In the genomic region with DNA sequence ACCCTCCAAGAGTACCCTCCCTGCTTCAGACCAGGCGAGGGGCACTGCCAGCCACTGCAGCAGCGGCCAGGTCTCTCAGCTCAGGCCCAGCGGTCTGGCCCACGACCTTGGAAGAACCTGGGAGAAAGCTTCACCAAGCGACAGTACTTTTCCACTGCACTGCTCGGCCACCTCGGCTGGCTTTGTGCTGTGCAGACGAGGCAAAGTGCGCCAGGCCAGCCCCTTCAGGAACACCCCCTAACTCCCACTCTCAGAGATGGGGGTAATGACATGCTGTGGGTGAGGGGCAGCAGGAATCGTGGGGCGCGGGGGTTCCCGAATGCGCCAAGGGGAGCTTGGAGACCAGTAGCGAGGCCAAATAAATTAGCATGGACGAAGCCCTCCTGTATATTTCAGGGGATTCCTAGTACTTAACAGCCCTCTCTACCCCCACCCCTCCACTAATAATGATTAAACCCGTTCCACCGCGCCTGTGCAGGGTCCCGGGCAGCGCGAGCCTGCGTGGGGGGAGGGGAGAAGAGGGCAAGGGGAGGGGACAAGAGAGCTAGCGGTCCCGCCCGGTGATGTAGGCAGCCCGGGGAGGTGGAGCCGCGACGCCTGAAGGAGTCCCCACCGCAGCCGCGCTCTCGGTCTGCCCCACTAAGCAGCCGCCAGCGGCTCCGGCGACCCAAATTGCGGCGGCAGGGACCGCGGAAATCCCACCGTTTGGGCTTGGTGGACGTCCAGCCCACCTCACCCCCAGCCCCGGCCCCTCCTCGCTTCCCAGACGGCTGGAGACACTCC, we compare ENCODE assay signal across 9 cellular contexts. TPM values are rescaled to one million over a fixed set of nuclear protein-coding genes. Genes with fewer than 3 reads are reported as not detected.
DNase-seq lines count a peak whose midpoint lies in the region; ATAC-seq, FAIRE-seq and TF ChIP-seq lines count a peak whose summit lies in the region.
"Had no signal": no experiment of that assay in that cellular context is flagged by ENCODE, and none has a peak within 500 bp of the region (broad histone marks: within the 10 kb centered on the region; RNA-seq: fewer than 3 reads in every experiment).

A gene with protein sequence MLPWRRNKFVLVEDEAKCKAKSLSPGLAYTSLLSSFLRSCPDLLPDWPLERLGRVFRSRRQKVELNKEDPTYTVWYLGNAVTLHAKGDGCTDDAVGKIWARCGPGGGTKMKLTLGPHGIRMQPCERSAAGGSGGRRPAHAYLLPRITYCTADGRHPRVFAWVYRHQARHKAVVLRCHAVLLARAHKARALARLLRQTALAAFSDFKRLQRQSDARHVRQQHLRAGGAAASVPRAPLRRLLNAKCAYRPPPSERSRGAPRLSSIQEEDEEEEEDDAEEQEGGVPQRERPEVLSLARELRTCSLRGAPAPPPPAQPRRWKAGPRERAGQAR (plus strand): TSS at position 629 of the 783 bp plus-strand sequence. CDS start 401 bp downstream, outside the sequence.

- peak within 1 kb of the TSS in 1 of 2 donors; percentile 80 for H3K27ac ChIP-seq in coronary artery

- H3K9me3 Mint-ChIP-seq in activated naive CD4-positive, alpha-beta T cell treated with anti-CD3 and anti-CD28 coated beads, Interleukin-2, amount 10 ng/mL, durations not matched to agents 7 days and 5 days: no peaks in the 10 kb centered on the region
- H3K9me3 Mint-ChIP-seq: activated naive CD4-positive, alpha-beta T cell treated with anti-CD3 and anti-CD28 coated beads, Interleukin-2, amount 50 U/mL, for 24 hours had no signal

- no peak for TF ChIP-seq CTCF in coronary artery (IDR thresholded peaks at IDR 0.05)

- H3K4me3 ChIP-seq in coronary artery: peak within 1 kb of the TSS; percentile 72

- FAIRE-seq in GM12892 (lab: Jason Lieb, UNC): no peak

- H3K4me3 Mint-ChIP-seq in activated naive CD4-positive, alpha-beta T cell treated with anti-CD3 and anti-CD28 coated beads, Interleukin-2, amount 10 ng/mL, durations not matched to agents 7 days and 5 days: no peak within 1 kb of the TSS
- H3K4me3 Mint-ChIP-seq: activated naive CD4-positive, alpha-beta T cell treated with anti-CD3 and anti-CD28 coated beads, Interleukin-2, amount 50 U/mL, for 24 hours had no signal

- CTCF ChIA-PET in activated naive CD4-positive, alpha-beta T cell treated with anti-CD3 and anti-CD28 coated beads, Interleukin-2, amount 10 ng/mL, durations not matched to agents 7 days and 5 days (lab: Charles Lee): interaction anchor here (0.6 to 1.2 kb wide), 2 partner anchors 78 to 1051 kb away, joined by 3 read pairs; no protein-coding TSS in a partner anchor

- peak; percentile 79 for DNase-seq in AG20443 (ENCODE audit: low spot score)
- DNase-seq in NCI-H1105 (lab: John Stamatoyannopoulos, UW): peak; percentile 66
- DNase-seq in coronary artery (ENCODE audit: low spot score): no peak
- peak; percentile 76 for DNase-seq in medulla oblongata (ENCODE audit: extremely low spot score)
- peak; percentile 65 for DNase-seq in ureter (ENCODE audit: low spot score)
- DNase-seq in GM12892 (ENCODE audit: insufficient read length): no peak
- no peak for DNase-seq in activated naive CD4-positive, alpha-beta T cell treated with anti-CD3 and anti-CD28 coated beads, Interleukin-2, amount 10 ng/mL, durations not matched to agents 7 days and 5 days

- H3K27me3 Mint-ChIP-seq in activated naive CD4-positive, alpha-beta T cell treated with anti-CD3 and anti-CD28 coated beads, Interleukin-2, amount 10 ng/mL, durations not matched to agents 7 days and 5 days: peaks cover 47% of the 10 kb centered on the region

- H3K4me1 Mint-ChIP-seq in activated naive CD4-positive, alpha-beta T cell treated with anti-CD3 and anti-CD28 coated beads, Interleukin-2, amount 10 ng/mL, durations not matched to agents 7 days and 5 days: peaks cover 2% of the 10 kb centered on the region
- H3K4me1 Mint-ChIP-seq: activated naive CD4-positive, alpha-beta T cell treated with anti-CD3 and anti-CD28 coated beads, Interleukin-2, amount 50 U/mL, for 24 hours had no signal

- TF ChIP-seq POLR2A in GM12892 (IDR thresholded peaks at IDR 0.05; ENCODE audit: low read depth, low read length): no peak

- ATAC-seq in HG03469 (IDR thresholded peaks at IDR 0.05; ENCODE audit: unreplicated experiment): no peak

- H3K27ac Mint-ChIP-seq in activated naive CD4-positive, alpha-beta T cell treated with anti-CD3 and anti-CD28 coated beads, Interleukin-2, amount 10 ng/mL, durations not matched to agents 7 days and 5 days: no peak within 1 kb of the TSS
- H3K27ac Mint-ChIP-seq: activated naive CD4-positive, alpha-beta T cell treated with anti-CD3 and anti-CD28 coated beads, Interleukin-2, amount 50 U/mL, for 24 hours had no signal

- H3K36me3 Mint-ChIP-seq in activated naive CD4-positive, alpha-beta T cell treated with anti-CD3 and anti-CD28 coated beads, Interleukin-2, amount 10 ng/mL, durations not matched to agents 7 days and 5 days: no peaks in the 10 kb centered on the region
- H3K36me3 Mint-ChIP-seq: activated naive CD4-positive, alpha-beta T cell treated with anti-CD3 and anti-CD28 coated beads, Interleukin-2, amount 50 U/mL, for 24 hours had no signal

RNA-seq across cellular contexts. Expression of the gene that starts here (rescaled TPM):
- 0.52 TPM for total RNA-seq in ureter
- not detected for polyA plus RNA-seq in GM12892 (2012; ENCODE audit: missing spikeins)

Comparison
In these comparisons a context has a peak if more than half of its experiments do, and no peak if none do; other contexts are left out.
1. Peak in DNase-seq in ureter; RNA of the gene not detected or under 1 TPM.
2. DNase-seq: peak in AG20443 (single experiment), NCI-H1105 (single experiment) and medulla oblongata (single experiment); none in coronary artery (single experiment), GM12892 (single experiment) and activated naive CD4-positive, alpha-beta T cell treated with anti-CD3 and anti-CD28 coated beads, Interleukin-2, amount 10 ng/mL, durations not matched to agents 7 days and 5 days (single experiment).